In genomic region chr4:4603592-4603991, GRCh38 we compare ENCODE assay signal across 21 cellular contexts.
"Had no signal": no experiment of that assay in that cellular context is flagged by ENCODE, and none has a peak within 500 bp of the region (broad histone marks: within the 10 kb centered on the region; RNA-seq: fewer than 3 reads in every experiment).

No MANE protein-coding gene starts in this region.

- H3K4me1 ChIP-seq: SJSA1 had no signal

- H3K9me3 ChIP-seq: SJSA1 had no signal

- DNase-seq: Karpas-422, KG1, MM.1S, NCI-H1092 treated with DMSO at 0.1 percent for 48 hours, NCI-H1436, NCI-H187, NCI-H2029, NCI-H2081 treated with DMSO at 0.1 percent for 48 hours, NCI-H2171, NCI-H226, NCI-H446, NCI-H510A, NCI-H524 treated with DMSO at 0.1 percent for 48 hours, NCI-H69, NCI-H774, Right ventricle myocardium superior, RPMI8226, SIG-M5 had no signal

- H3K27ac ChIP-seq: HL-60, SJSA1, SK-N-MC had no signal

- H3K27me3 ChIP-seq: SJSA1 had no signal

- H3K36me3 ChIP-seq: SJSA1 had no signal

- H3K4me3 ChIP-seq: SJSA1, SK-N-MC had no signal
